9 cellular contexts compared by ENCODE assay signal in the genomic region with DNA sequence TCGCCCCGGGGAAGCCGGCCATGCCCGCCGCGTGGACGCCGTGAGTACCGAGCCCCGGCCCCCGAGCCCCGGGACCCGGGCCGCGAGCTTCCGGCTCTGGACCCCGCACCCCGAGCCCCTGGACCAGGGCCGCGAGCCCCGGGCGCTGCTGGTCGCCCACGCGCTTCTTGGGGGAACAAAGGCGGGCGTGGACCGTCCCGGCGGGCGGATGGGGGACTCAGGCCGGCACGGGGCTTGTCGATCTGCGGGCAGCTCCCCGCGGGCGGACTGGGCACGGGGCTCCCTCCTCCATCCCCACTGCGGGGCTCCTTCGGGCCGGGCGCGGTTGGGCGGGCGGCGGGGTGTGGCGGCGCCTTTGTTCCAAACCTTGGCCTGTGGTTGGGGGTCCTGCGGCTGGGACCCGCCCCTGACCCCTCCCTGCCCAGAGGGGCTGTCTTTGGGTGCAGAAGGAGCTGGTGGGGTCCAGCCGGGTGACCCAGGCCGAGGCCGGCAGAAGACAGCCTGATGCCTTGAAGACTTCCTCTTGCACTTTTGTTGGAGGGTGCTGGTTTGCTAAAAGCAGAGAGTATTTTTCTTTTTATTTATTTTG.
DNase-seq lines count a peak whose midpoint lies in the region; ATAC-seq and TF ChIP-seq lines count a peak whose summit lies in the region.
"Had no signal": no experiment of that assay in that cellular context is flagged by ENCODE, and none has a peak within 500 bp of the region (broad histone marks: within the 10 kb centered on the region; RNA-seq: fewer than 3 reads in every experiment).

No MANE protein-coding gene starts in this region.

- no peak for TF ChIP-seq EP300 in Ishikawa (IDR thresholded peaks at IDR 0.05; ENCODE audit: borderline replicate concordance)

- no peak for TF ChIP-seq RAD21 in Ishikawa (IDR thresholded peaks at IDR 0.05; ENCODE audit: low read depth)

- no peaks in the 10 kb centered on the region for H3K9me3 ChIP-seq in BLaER1

- H3K4me3 ChIP-seq in BLaER1, result peak overlapping the region; percentile 78

- peaks cover 77% of the 10 kb centered on the region for H3K4me1 ChIP-seq in BLaER1

- peak overlapping the region; percentile 88 to 92 for H3K27ac Mint-ChIP-seq in effector memory CD8-positive, alpha-beta T cell
- H3K27ac Mint-ChIP-seq in nephron, result peak overlapping the region; percentile 19 to 78 (median 74)

- H3K27me3 Mint-ChIP-seq in effector memory CD8-positive, alpha-beta T cell, result no peaks in the 10 kb centered on the region
- no peaks in the 10 kb centered on the region for H3K27me3 Mint-ChIP-seq in nephron (ENCODE audit: low read depth)

- no peaks in the 10 kb centered on the region for H3K9me3 Mint-ChIP-seq in effector memory CD8-positive, alpha-beta T cell
- peaks cover 11% of the 10 kb centered on the region for H3K9me3 Mint-ChIP-seq in nephron

- H4K20me1 ChIP-seq in BLaER1, result peaks cover 88% of the 10 kb centered on the region

- H3K27me3 ChIP-seq in BLaER1, result peaks cover 16% of the 10 kb centered on the region

- peak overlapping the region; percentile 60 to 73 for H3K4me3 Mint-ChIP-seq in effector memory CD8-positive, alpha-beta T cell
- H3K4me3 Mint-ChIP-seq in nephron, result peak overlapping the region; percentile 84 to 90 (median 88)

- peaks cover 47% of the 10 kb centered on the region for H3K36me3 Mint-ChIP-seq in effector memory CD8-positive, alpha-beta T cell (ENCODE audit: insufficient read depth)
- peaks cover 23% of the 10 kb centered on the region for H3K36me3 Mint-ChIP-seq in nephron (ENCODE audit: low read depth)

- H3K4me2 ChIP-seq in BLaER1, result peak overlapping the region; percentile 88

- H3K4me1 Mint-ChIP-seq in effector memory CD8-positive, alpha-beta T cell (ENCODE audit: low read depth in 2 of 2), result peaks cover 54 to 57% of the 10 kb centered on the region in 2 donors
- H3K4me1 Mint-ChIP-seq in nephron, result peaks cover 5% of the 10 kb centered on the region

- no peak for DNase-seq in effector memory CD8-positive, alpha-beta T cell
- DNase-seq in nucleus accumbens (lab: John Stamatoyannopoulos, UW), result no peak

- ATAC-seq in effector memory CD8-positive, alpha-beta T cell (replicated peaks), result no peak
- ATAC-seq in GM18519 (IDR thresholded peaks at IDR 0.05; ENCODE audit: low FRiP score, unreplicated experiment) (no peak), GM19467 (IDR thresholded peaks at IDR 0.05; ENCODE audit: unreplicated experiment) (no peak), HG02970 (IDR thresholded peaks at IDR 0.05; ENCODE audit: low FRiP score, unreplicated experiment) (no peak)

- peak overlapping the region; percentile 89 for H3K9ac ChIP-seq in BLaER1

- peak overlapping the region; percentile 93 for H3K27ac ChIP-seq in BLaER1
- H3K27ac ChIP-seq: HL-60 had no signal

- TF ChIP-seq CTCF in nephron (IDR thresholded peaks at IDR 0.05; ENCODE audit: unreplicated experiment in 3 of 3), result no peak

- H3K36me3 ChIP-seq in BLaER1, result peaks cover 39% of the 10 kb centered on the region

TF ChIP-seq in Ishikawa, 13 proteins besides CTCF, POLR2A, EP300 and RAD21:
- 0 out of 2 replicates have a peak, but pooled peaks have one; percentile 23 for TF ChIP-seq EGR1 (IDR thresholded peaks at IDR 0.05)
- TF ChIP-seq FOXM1 (IDR thresholded peaks at IDR 0.05; ENCODE audit: borderline replicate concordance, low read depth), result no peak
- TF ChIP-seq, protein P1, sequence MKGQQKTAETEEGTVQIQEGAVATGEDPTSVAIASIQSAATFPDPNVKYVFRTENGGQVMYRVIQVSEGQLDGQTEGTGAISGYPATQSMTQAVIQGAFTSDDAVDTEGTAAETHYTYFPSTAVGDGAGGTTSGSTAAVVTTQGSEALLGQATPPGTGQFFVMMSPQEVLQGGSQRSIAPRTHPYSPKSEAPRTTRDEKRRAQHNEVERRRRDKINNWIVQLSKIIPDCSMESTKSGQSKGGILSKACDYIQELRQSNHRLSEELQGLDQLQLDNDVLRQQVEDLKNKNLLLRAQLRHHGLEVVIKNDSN (IDR thresholded peaks at IDR 0.05), result 0 out of 2 replicates have a peak, but pooled peaks have one; percentile 3
- no peak for TF ChIP-seq TCF12 (IDR thresholded peaks at IDR 0.05; ENCODE audit: low read depth)
- TF ChIP-seq TEAD4 (IDR thresholded peaks at IDR 0.05), result no peak
- peak; percentile 83 for TF ChIP-seq ZBTB7A (IDR thresholded peaks at IDR 0.05; ENCODE audit: low read depth)
- TF ChIP-seq, protein P2, sequence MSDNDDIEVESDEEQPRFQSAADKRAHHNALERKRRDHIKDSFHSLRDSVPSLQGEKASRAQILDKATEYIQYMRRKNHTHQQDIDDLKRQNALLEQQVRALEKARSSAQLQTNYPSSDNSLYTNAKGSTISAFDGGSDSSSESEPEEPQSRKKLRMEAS (IDR thresholded peaks at IDR 0.05), result no peak
- TF ChIP-seq, protein P3, sequence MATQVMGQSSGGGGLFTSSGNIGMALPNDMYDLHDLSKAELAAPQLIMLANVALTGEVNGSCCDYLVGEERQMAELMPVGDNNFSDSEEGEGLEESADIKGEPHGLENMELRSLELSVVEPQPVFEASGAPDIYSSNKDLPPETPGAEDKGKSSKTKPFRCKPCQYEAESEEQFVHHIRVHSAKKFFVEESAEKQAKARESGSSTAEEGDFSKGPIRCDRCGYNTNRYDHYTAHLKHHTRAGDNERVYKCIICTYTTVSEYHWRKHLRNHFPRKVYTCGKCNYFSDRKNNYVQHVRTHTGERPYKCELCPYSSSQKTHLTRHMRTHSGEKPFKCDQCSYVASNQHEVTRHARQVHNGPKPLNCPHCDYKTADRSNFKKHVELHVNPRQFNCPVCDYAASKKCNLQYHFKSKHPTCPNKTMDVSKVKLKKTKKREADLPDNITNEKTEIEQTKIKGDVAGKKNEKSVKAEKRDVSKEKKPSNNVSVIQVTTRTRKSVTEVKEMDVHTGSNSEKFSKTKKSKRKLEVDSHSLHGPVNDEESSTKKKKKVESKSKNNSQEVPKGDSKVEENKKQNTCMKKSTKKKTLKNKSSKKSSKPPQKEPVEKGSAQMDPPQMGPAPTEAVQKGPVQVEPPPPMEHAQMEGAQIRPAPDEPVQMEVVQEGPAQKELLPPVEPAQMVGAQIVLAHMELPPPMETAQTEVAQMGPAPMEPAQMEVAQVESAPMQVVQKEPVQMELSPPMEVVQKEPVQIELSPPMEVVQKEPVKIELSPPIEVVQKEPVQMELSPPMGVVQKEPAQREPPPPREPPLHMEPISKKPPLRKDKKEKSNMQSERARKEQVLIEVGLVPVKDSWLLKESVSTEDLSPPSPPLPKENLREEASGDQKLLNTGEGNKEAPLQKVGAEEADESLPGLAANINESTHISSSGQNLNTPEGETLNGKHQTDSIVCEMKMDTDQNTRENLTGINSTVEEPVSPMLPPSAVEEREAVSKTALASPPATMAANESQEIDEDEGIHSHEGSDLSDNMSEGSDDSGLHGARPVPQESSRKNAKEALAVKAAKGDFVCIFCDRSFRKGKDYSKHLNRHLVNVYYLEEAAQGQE (IDR thresholded peaks at IDR 0.05; ENCODE audit: low read depth), result no peak
- TF ChIP-seq NFIC (IDR thresholded peaks at IDR 0.05), result no peak
